ENCODE assay signal across 8 cellular contexts in genomic region chr5:60287174-60287771, GRCh38.
DNase-seq lines count a peak whose midpoint lies in the region; ATAC-seq, FAIRE-seq and TF ChIP-seq lines count a peak whose summit lies in the region.

No MANE protein-coding gene starts in this region.

- no peaks in the 10 kb centered on the region for H3K9me3 ChIP-seq in A673 (ENCODE audit: low read depth, low read length, poor library complexity, severe bottlenecking)

- H3K27ac ChIP-seq in A673 (ENCODE audit: low read depth, low read length, poor library complexity, severe bottlenecking), result no peak overlapping the region

- H3K4me3 ChIP-seq in A673 (ENCODE audit: low read depth, low read length, poor library complexity, severe bottlenecking) (no peak overlapping the region), kidney epithelial cell (ENCODE audit: low read depth, low read length) (no peak overlapping the region)

- CTCF ChIA-PET in A673 (lab: Charles Lee), result interaction anchor here (0.5 to 2.6 kb wide), 8 partner anchors 9 to 751 kb away, joined by 3 to 15 read pairs (median 4); no protein-coding TSS in a partner anchor

- DNase-seq in A673 (ENCODE audit: low spot score), result peak; percentile 91
- DNase-seq in GM04504 (ENCODE audit: low read depth), result peak; percentile 1
- peak; percentile 18 to 26 for DNase-seq in NCI-H1930 (lab: John Stamatoyannopoulos, UW)
- peak; percentile 2 to 4 for DNase-seq in activated CD4-positive, alpha-beta T cell treated with anti-CD3 and anti-CD28 coated beads, Interleukin-2, amount 50 U/mL, for 48 hours
- DNase-seq in kidney epithelial cell (ENCODE audit: low read depth), result no peak
- no peak for DNase-seq in frontal cortex (ENCODE audit: low spot score in 2 of 2)
- DNase-seq in activated CD8-positive, alpha-beta memory T cell treated with anti-CD3 and anti-CD28 coated beads, Interleukin-2, amount 50 U/mL, for 4 hours, result no peak

- peaks cover 58% of the 10 kb centered on the region for H3K27me3 ChIP-seq in A673 (replicated peaks; ENCODE audit: insufficient read depth, low read depth, low read length, poor library complexity)
- H3K27me3 ChIP-seq in kidney epithelial cell (ENCODE audit: control insufficient read depth, insufficient read depth, low read length), result no peaks in the 10 kb centered on the region

- peak; percentile 89 for ATAC-seq in HG02623 (IDR thresholded peaks at IDR 0.05; ENCODE audit: unreplicated experiment)

- TF ChIP-seq CTCF in A673 (conservative IDR thresholded peaks at IDR 0.05; ENCODE audit: low read depth, low read length) (peak; percentile 96), kidney epithelial cell (IDR thresholded peaks at IDR 0.05; ENCODE audit: insufficient read depth, low read length, poor library complexity, severe bottlenecking) (peak; percentile 72)

- POLR2A ChIA-PET in A673 (lab: Charles Lee; ENCODE audit: low non-redundant PET), result no interaction called here

- H3K36me3 ChIP-seq in A673 (ENCODE audit: insufficient read depth, low read length, poor library complexity, severe bottlenecking) (no peaks in the 10 kb centered on the region), kidney epithelial cell (ENCODE audit: control insufficient read depth, insufficient read depth, low read length) (no peaks in the 10 kb centered on the region)

- BruUV-seq in A673 (replicated peaks; lab: Mats Ljungman, UMichigan), result no TSS peak

- intact Hi-C loops in A673 (cut with micrococcal nuclease; ENCODE audit: unreplicated experiment), result loop anchor here (1.0 to 10.0 kb wide), 3 partner anchors 125 to 477 kb away; no protein-coding TSS in a partner anchor

- H3K4me1 ChIP-seq in A673 (ENCODE audit: insufficient read depth, low read length, poor library complexity, severe bottlenecking), result no peaks in the 10 kb centered on the region

- FAIRE-seq in frontal cortex (lab: Jason Lieb, UNC), result no peak

Comparison
In these comparisons a context has a peak if more than half of its experiments do, and no peak if none do; other contexts are left out.
1. DNase-seq: peak in A673 (single experiment), GM04504 (single experiment), NCI-H1930 (2 of 2) and activated CD4-positive, alpha-beta T cell treated with anti-CD3 and anti-CD28 coated beads, Interleukin-2, amount 50 U/mL, for 48 hours (2 of 2); none in kidney epithelial cell (single experiment), frontal cortex (0 of 2) and activated CD8-positive, alpha-beta memory T cell treated with anti-CD3 and anti-CD28 coated beads, Interleukin-2, amount 50 U/mL, for 4 hours (single experiment).